Comparison of ENCODE assay signal across 19 cellular contexts in the genomic region with DNA sequence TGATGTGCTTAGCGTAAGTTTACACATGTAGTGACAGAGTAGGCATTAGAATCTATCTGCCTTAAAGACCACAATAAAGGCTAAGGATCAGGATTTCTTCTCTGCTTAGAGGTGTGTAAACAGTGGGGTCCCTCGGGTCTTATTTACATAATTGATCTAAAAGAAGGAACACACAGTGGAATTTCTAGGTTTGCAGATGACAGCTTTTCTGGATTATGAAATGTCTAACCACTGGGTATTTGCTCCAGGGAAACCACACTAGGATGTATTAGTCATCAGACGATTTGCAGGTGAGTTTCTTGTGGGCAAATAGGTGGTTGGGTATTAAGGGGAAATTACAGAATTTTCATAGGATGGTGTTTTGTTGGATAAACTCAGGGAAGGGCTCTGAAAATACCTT.
"Had no signal": no experiment of that assay in that cellular context is flagged by ENCODE, and none has a peak within 500 bp of the region (broad histone marks: within the 10 kb centered on the region; RNA-seq: fewer than 3 reads in every experiment).

No MANE protein-coding gene starts in this region.

- H3K27me3 Mint-ChIP-seq: activated B cell treated with CpG ODN at 0.5 μM for 24 hours; activated T-cell treated with anti-CD3 and anti-CD28 coated beads, Interleukin-2, amount 50 U/mL, for 24 hours had no signal

- DNase-seq: activated B cell treated with CpG ODN at 0.5 μM for 24 hours; activated CD4-positive, alpha-beta T cell treated with anti-CD3 and anti-CD28 coated beads, Interleukin-2, amount 10 ng/mL, durations not matched to agents 7 days and 5 days; activated CD8-positive, alpha-beta memory T cell treated with anti-CD3 and anti-CD28 coated beads, Interleukin-2, amount 10 ng/mL, durations not matched to agents 7 days and 5 days; activated effector memory CD4-positive, alpha-beta T cell treated with Interleukin-2 at 50 U/mL for 16 hours; activated T-cell treated with anti-CD3 and anti-CD28 coated beads, Interleukin-2, amount 50 U/mL, for 24 hours; brain microvascular endothelial cell; dorsolateral prefrontal cortex; foreskin melanocyte; heart right ventricle; kidney; nephron progenitor cell; pancreas; retina; stimulated activated CD4-positive, alpha-beta T cell treated with anti-CD3 and anti-CD28 coated beads, Interleukin-4, amount 100 ng/mL, for 4 hours; stomach had no signal

- H3K27me3 ChIP-seq: brain microvascular endothelial cell, dorsolateral prefrontal cortex, heart right ventricle, pancreas, stomach had no signal

- H3K27ac ChIP-seq: brain microvascular endothelial cell, heart right ventricle, pancreas, skin epidermis, stomach, thoracic aorta had no signal

- H3K4me3 Mint-ChIP-seq: activated B cell treated with CpG ODN at 0.5 μM for 24 hours; activated CD4-positive, alpha-beta T cell treated with anti-CD3 and anti-CD28 coated beads, Interleukin-2, amount 10 ng/mL, durations not matched to agents 7 days and 5 days; activated CD8-positive, alpha-beta memory T cell treated with anti-CD3 and anti-CD28 coated beads, Interleukin-2, amount 10 ng/mL, durations not matched to agents 7 days and 5 days; activated T-cell treated with anti-CD3 and anti-CD28 coated beads, Interleukin-2, amount 50 U/mL, for 24 hours; nephron progenitor cell; T-helper 1 cell treated with Interleukin-12 subunit alpha and Interleukin-12 subunit beta and Interleukin-4 antibody, amounts not matched to agents 30 μg/mL and 1 μg/mL, for 36 hours had no signal

- H3K27ac Mint-ChIP-seq: activated B cell treated with CpG ODN at 0.5 μM for 24 hours; activated CD4-positive, alpha-beta T cell treated with anti-CD3 and anti-CD28 coated beads, Interleukin-2, amount 10 ng/mL, durations not matched to agents 7 days and 5 days; activated CD8-positive, alpha-beta memory T cell treated with anti-CD3 and anti-CD28 coated beads, Interleukin-2, amount 10 ng/mL, durations not matched to agents 7 days and 5 days; activated naive CD4-positive, alpha-beta T cell treated with anti-CD3 and anti-CD28 coated beads, Interleukin-2, amount 50 U/mL, for 72 hours; activated T-cell treated with anti-CD3 and anti-CD28 coated beads, Interleukin-2, amount 50 U/mL, for 24 hours; nephron progenitor cell; T-helper 1 cell treated with Interleukin-12 subunit alpha and Interleukin-12 subunit beta and Interleukin-4 antibody, amounts not matched to agents 30 μg/mL and 1 μg/mL, for 36 hours had no signal

- ATAC-seq: activated CD8-positive, alpha-beta memory T cell treated with anti-CD3 and anti-CD28 coated beads, Interleukin-2, amount 10 ng/mL, durations not matched to agents 7 days and 5 days; activated naive CD4-positive, alpha-beta T cell treated with anti-CD3 and anti-CD28 coated beads, Interleukin-2, amount 50 U/mL, for 72 hours; heart right ventricle; pancreas had no signal

- H3K9me3 Mint-ChIP-seq: activated B cell treated with CpG ODN at 0.5 μM for 24 hours; activated naive CD4-positive, alpha-beta T cell treated with anti-CD3 and anti-CD28 coated beads, Interleukin-2, amount 50 U/mL, for 72 hours; activated T-cell treated with anti-CD3 and anti-CD28 coated beads, Interleukin-2, amount 50 U/mL, for 24 hours; nephron progenitor cell; T-helper 1 cell treated with Interleukin-12 subunit alpha and Interleukin-12 subunit beta and Interleukin-4 antibody, amounts not matched to agents 30 μg/mL and 1 μg/mL, for 36 hours had no signal
